In genomic region chr2:102399499-102400141, GRCh38 we compare ENCODE assay signal across 19 cellular contexts. TPM values are rescaled to one million over a fixed set of nuclear protein-coding genes. Genes with fewer than 3 reads are reported as not detected.
"Had no signal": no experiment of that assay in that cellular context is flagged by ENCODE, and none has a peak within 500 bp of the region (broad histone marks: within the 10 kb centered on the region; RNA-seq: fewer than 3 reads in every experiment).

No MANE protein-coding gene starts in this region.

- H3K27ac Mint-ChIP-seq: dendritic cell treated with granulocyte-macrophage colony-stimulating factor and Interleukin-4, amounts not matched to agents 40 ng/mL and 50 ng/mL, for 4 days; stimulated activated naive CD8-positive, alpha-beta T cell treated with anti-CD3 and anti-CD28 coated beads, Interleukin-15, Interleukin-2, amounts not matched to agents 100 ng/mL and 50 ng/mL, for 24 hours; WTC11 had no signal

- ATAC-seq: gastroesophageal sphincter, left lobe of liver, SK-N-SH treated with all-trans-retinoic acid at 6 μM for 48 hours, WTC11 had no signal

- H3K4me3 ChIP-seq: ascending aorta, breast epithelium, gastroesophageal sphincter, testis, upper lobe of left lung had no signal

- H3K4me1 ChIP-seq: ascending aorta, breast epithelium, gastroesophageal sphincter, testis, upper lobe of left lung had no signal

- H3K27me3 Mint-ChIP-seq: dendritic cell treated with granulocyte-macrophage colony-stimulating factor and Interleukin-4, amounts not matched to agents 40 ng/mL and 50 ng/mL, for 4 days; naive B cell; stimulated activated naive CD8-positive, alpha-beta T cell treated with anti-CD3 and anti-CD28 coated beads, Interleukin-15, Interleukin-2, amounts not matched to agents 100 ng/mL and 50 ng/mL, for 24 hours had no signal

- H3K27ac ChIP-seq: ascending aorta, breast epithelium, gastroesophageal sphincter, testis, upper lobe of left lung had no signal

- H3K4me1 Mint-ChIP-seq: naive B cell, WTC11 had no signal

- H3K36me3 ChIP-seq: ascending aorta, breast epithelium, gastroesophageal sphincter had no signal

- H3K9me3 Mint-ChIP-seq: dendritic cell treated with granulocyte-macrophage colony-stimulating factor and Interleukin-4, amounts not matched to agents 40 ng/mL and 50 ng/mL, for 4 days; naive B cell; stimulated activated naive CD8-positive, alpha-beta T cell treated with anti-CD3 and anti-CD28 coated beads, Interleukin-15, Interleukin-2, amounts not matched to agents 100 ng/mL and 50 ng/mL, for 24 hours; T-helper 1 cell treated with Interleukin-12 subunit alpha and Interleukin-12 subunit beta and Interleukin-4 antibody, amounts not matched to agents 30 μg/mL and 1 μg/mL, for 36 hours; WTC11 had no signal

- H3K36me3 Mint-ChIP-seq: naive B cell, WTC11 had no signal

- H3K27me3 ChIP-seq: ascending aorta, breast epithelium, gastroesophageal sphincter, testis, upper lobe of left lung had no signal

- H3K9me3 ChIP-seq: ascending aorta, breast epithelium, gastroesophageal sphincter, testis, upper lobe of left lung had no signal

- DNase-seq: activated CD4-positive, alpha-beta T cell treated with anti-CD3 and anti-CD28 coated beads for 4 hours; activated CD8-positive, alpha-beta memory T cell treated with anti-CD3 and anti-CD28 coated beads for 24 hours; activated gamma-delta T cell treated with Interleukin-2 at 50 U/mL for 16 hours; naive B cell; posterior cingulate gyrus; stimulated activated CD4-positive, alpha-beta T cell treated with anti-CD3 and anti-CD28 coated beads, Interleukin-2, amount 100 ng/mL, for 48 hours; testis; upper lobe of left lung had no signal

- H3K4me3 Mint-ChIP-seq: dendritic cell treated with granulocyte-macrophage colony-stimulating factor and Interleukin-4, amounts not matched to agents 40 ng/mL and 50 ng/mL, for 4 days; stimulated activated naive CD8-positive, alpha-beta T cell treated with anti-CD3 and anti-CD28 coated beads, Interleukin-15, Interleukin-2, amounts not matched to agents 100 ng/mL and 50 ng/mL, for 24 hours; T-helper 1 cell treated with Interleukin-12 subunit alpha and Interleukin-12 subunit beta and Interleukin-4 antibody, amounts not matched to agents 30 μg/mL and 1 μg/mL, for 36 hours; WTC11 had no signal

RNA-seq across cellular contexts. Expression of gene IL18RAP, which starts 23.3 kb away (rescaled TPM):
- total RNA-seq: cerebellum, lung microvascular endothelial cell, WTC11 had no signal

RNA-seq across cellular contexts. Expression of gene IL18R1, which starts 44.0 kb away (rescaled TPM):
- total RNA-seq: WTC11 had no signal
